9 cellular contexts compared by ENCODE assay signal in the genomic region with DNA sequence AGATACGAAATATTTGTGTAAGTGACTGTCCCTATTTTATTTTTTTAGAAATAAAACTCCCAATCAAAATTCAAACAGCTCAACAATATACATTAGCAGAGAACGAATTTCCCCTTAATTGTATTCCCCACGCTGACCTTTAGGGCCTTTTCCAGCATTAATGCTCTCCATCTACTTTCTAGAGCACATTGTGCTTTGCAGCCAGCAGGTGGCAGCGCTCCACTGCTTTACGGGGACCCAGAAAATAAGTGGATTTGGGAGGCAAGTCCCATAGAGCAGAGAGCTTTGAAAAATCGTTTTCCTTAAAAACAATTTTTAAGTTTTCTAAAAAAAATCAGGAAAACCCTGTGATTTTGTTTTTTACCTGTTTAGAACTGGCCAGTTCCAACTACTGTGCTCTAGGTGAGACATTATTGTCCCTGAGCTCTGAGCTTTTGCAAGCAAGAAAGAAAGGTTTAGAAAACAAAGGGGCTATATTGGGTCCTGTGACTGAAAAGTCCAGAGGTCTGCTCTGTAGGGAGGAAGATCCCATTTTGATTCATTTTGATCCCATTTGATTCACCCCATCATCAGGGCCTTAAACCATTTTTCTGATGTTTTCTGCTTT.
DNase-seq lines count a peak whose midpoint lies in the region; ATAC-seq, FAIRE-seq and TF ChIP-seq lines count a peak whose summit lies in the region.
"Had no signal": no experiment of that assay in that cellular context is flagged by ENCODE, and none has a peak within 500 bp of the region (broad histone marks: within the 10 kb centered on the region; RNA-seq: fewer than 3 reads in every experiment).

No MANE protein-coding gene starts in this region.

- H4K20me1 ChIP-seq in OCI-LY1 (ENCODE audit: insufficient read depth, low read length): no peaks in the 10 kb centered on the region

- no peak overlapping the region for H3K9ac ChIP-seq in OCI-LY1 (ENCODE audit: low read length)

- no peak for FAIRE-seq in small intestine (lab: Jason Lieb, UNC)

- no peaks in the 10 kb centered on the region for H3K4me1 ChIP-seq in OCI-LY1 (ENCODE audit: insufficient read depth, low read length, severe bottlenecking)
- H3K4me1 ChIP-seq in right cardiac atrium (ENCODE audit: control insufficient read depth, insufficient read depth, low read length): no peaks in the 10 kb centered on the region
- H3K4me1 ChIP-seq in small intestine (ENCODE audit: control insufficient read depth in 2 of 2, insufficient read depth in 1 of 2, low read depth in 1 of 2, low read length in 1 of 2): no peaks in the 10 kb centered on the region

- no peaks in the 10 kb centered on the region for H3K9me2 ChIP-seq in OCI-LY1 (ENCODE audit: low read depth, low read length)

- intact Hi-C loops in right cardiac atrium (cut with DNase I): loop anchor here in 2 of 4 donors (10.0 kb wide), 2 partner anchors 441 to 1051 kb away; no protein-coding TSS in a partner anchor

- no peak overlapping the region for H2AFZ ChIP-seq in OCI-LY1 (ENCODE audit: low read length)

- no peaks in the 10 kb centered on the region for H3F3A ChIP-seq in OCI-LY1 (ENCODE audit: insufficient read depth, low read length)

- H3K9me3 ChIP-seq in OCI-LY1 (ENCODE audit: low read length) (no peaks in the 10 kb centered on the region), right cardiac atrium (ENCODE audit: control insufficient read depth, low read length) (no peaks in the 10 kb centered on the region), small intestine (ENCODE audit: control insufficient read depth, low read depth) (no peaks in the 10 kb centered on the region)

- in situ Hi-C loops in GM13976 (cut with MboI; ENCODE audit: low sequenced_read_pairs, unreplicated experiment): loop anchor here (10.0 to 25.0 kb wide), 2 partner anchors 441 to 1029 kb away; no protein-coding TSS in a partner anchor

- no peak overlapping the region for H3K4me3 ChIP-seq in OCI-LY1 (ENCODE audit: low read depth, low read length, poor library complexity, severe bottlenecking)
- no peak overlapping the region for H3K4me3 ChIP-seq in right cardiac atrium (ENCODE audit: low read length)
- H3K4me3 ChIP-seq in small intestine (ENCODE audit: low read depth in 1 of 2, low read length in 2 of 2): no peak overlapping the region

- ATAC-seq in right cardiac atrium: peak; percentile 67 to 72
- ATAC-seq: naive thymus-derived CD8-positive, alpha-beta T cell had no signal

- no peak overlapping the region for H3K27ac ChIP-seq in OCI-LY1 (ENCODE audit: low read depth, low read length, poor library complexity, severe bottlenecking)
- no peak overlapping the region for H3K27ac ChIP-seq in right cardiac atrium (ENCODE audit: low read length)
- no peak overlapping the region for H3K27ac ChIP-seq in small intestine (ENCODE audit: low read depth in 1 of 2, low read length in 1 of 2)

- DNase-seq in AML-193 (lab: John Stamatoyannopoulos, UW): peak; percentile 51 to 68
- DNase-seq in GM13976 (ENCODE audit: low spot score): peak; percentile 42
- DNase-seq in HuH-7 (ENCODE audit: low spot score): peak; percentile 37
- DNase-seq in amygdala (lab: John Stamatoyannopoulos, UW): peak in 35 of 56 donors; percentile 4 to 75 (median 25)
- peak; percentile 40 to 84 (median 74) for DNase-seq in right cardiac atrium
- DNase-seq in small intestine: peak; percentile 48
- DNase-seq in T-helper 9 cell: no peak

- H3K36me3 ChIP-seq in OCI-LY1 (ENCODE audit: insufficient read depth, low read length) (no peaks in the 10 kb centered on the region), small intestine (ENCODE audit: control insufficient read depth in 2 of 2, insufficient read depth in 2 of 2, low read length in 2 of 2) (no peaks in the 10 kb centered on the region)

- no peaks in the 10 kb centered on the region for H3K27me3 ChIP-seq in OCI-LY1 (ENCODE audit: insufficient read depth, low read length)
- H3K27me3 ChIP-seq in right cardiac atrium (ENCODE audit: control insufficient read depth, insufficient read depth): no peaks in the 10 kb centered on the region
- no peaks in the 10 kb centered on the region for H3K27me3 ChIP-seq in small intestine (ENCODE audit: control insufficient read depth in 2 of 2, insufficient read depth in 2 of 2, low read length in 2 of 2)

- TF ChIP-seq CTCF in GM13976 (IDR thresholded peaks at IDR 0.05; ENCODE audit: borderline replicate concordance, control extremely low read depth, extremely low read depth, insufficient read depth, missing control alignments) (peak; percentile 75), OCI-LY1 (IDR thresholded peaks at IDR 0.05; ENCODE audit: low read length) (peak; percentile 82)

- 16% methylated on average over 6 of the region's 6 CpGs for WGBS in right cardiac atrium
- WGBS in small intestine, 3 donors: 10 to 14% (median 11%) methylated on average over 6 of the region's 6 CpGs

- no peak overlapping the region for H3K4me2 ChIP-seq in OCI-LY1 (ENCODE audit: low read length)

- no peaks in the 10 kb centered on the region for H3K79me2 ChIP-seq in OCI-LY1 (ENCODE audit: insufficient read depth, low read length)
